In the genomic region with DNA sequence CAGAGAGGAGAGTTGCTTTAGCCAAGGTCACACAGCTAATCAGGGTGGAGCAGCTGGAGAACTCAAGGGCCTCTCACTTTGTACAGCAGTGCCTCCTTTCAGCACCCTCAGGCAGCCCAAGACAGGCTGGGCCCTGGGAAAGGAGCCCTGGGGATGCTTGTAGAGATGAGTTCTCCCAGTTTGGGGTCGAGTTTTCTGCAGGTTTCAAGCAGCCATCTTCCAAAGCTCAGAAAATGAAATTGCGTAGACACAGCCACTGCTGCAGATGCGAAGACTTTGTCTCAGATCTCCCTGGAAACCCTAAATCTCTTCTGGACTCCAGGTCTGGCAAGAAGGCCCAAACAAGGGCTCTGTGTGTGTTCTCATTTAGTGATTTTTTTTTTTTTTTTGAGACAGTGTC, we compare ENCODE assay signal across 3 cellular contexts.
TF ChIP-seq lines count a peak whose summit lies in the region.

No MANE protein-coding gene starts in this region.

TF ChIP-seq in HepG2, 621 proteins besides CTCF, POLR2A, EP300 and RAD21:
- TF ChIP-seq, protein P1, sequence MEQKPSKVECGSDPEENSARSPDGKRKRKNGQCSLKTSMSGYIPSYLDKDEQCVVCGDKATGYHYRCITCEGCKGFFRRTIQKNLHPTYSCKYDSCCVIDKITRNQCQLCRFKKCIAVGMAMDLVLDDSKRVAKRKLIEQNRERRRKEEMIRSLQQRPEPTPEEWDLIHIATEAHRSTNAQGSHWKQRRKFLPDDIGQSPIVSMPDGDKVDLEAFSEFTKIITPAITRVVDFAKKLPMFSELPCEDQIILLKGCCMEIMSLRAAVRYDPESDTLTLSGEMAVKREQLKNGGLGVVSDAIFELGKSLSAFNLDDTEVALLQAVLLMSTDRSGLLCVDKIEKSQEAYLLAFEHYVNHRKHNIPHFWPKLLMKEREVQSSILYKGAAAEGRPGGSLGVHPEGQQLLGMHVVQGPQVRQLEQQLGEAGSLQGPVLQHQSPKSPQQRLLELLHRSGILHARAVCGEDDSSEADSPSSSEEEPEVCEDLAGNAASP (CRISPR knock-in tag; IDR thresholded peaks at IDR 0.05; ENCODE audit: borderline replicate concordance), result no peak
- TF ChIP-seq ZNF629 (CRISPR knock-in tag; conservative IDR thresholded peaks at IDR 0.05), result 0 out of 2 replicates have a peak, but pooled peaks have one; percentile 14
- TF ChIP-seq IRF1 (CRISPR knock-in tag; IDR thresholded peaks at IDR 0.05; ENCODE audit: low read depth), result no peak
- TF ChIP-seq ZNF768 (CRISPR knock-in tag; IDR thresholded peaks at IDR 0.05), result peak; percentile 73
- 0 out of 2 replicates have a peak, but pooled peaks have one; percentile 37 for TF ChIP-seq ZNF20 (CRISPR knock-in tag; IDR thresholded peaks at IDR 0.05)
- TF ChIP-seq SNAI1 (CRISPR knock-in tag; IDR thresholded peaks at IDR 0.05; ENCODE audit: borderline replicate concordance), result 0 out of 2 replicates have a peak, but pooled peaks have one; percentile 31
- 0 out of 2 replicates have a peak, but pooled peaks have one; percentile 35 for TF ChIP-seq FOXO4 (CRISPR knock-in tag; conservative IDR thresholded peaks at IDR 0.05)

TF ChIP-seq in HEK293, 187 proteins besides CTCF, POLR2A, EP300 and RAD21:
- TF ChIP-seq ZNF274 (IDR thresholded peaks at IDR 0.05; ENCODE audit: low read length), result no peak
- TF ChIP-seq ZNF274 (tag by site-specific recombination; IDR thresholded peaks at IDR 0.05; ENCODE audit: borderline replicate concordance), result peak; percentile 47; the same call in 1 of the 2 replicates
- no peak for TF ChIP-seq ZFP37 (tag by site-specific recombination; IDR thresholded peaks at IDR 0.05)

TF ChIP-seq in H1, 55 proteins besides CTCF, POLR2A, EP300 and RAD21:
- no peak for TF ChIP-seq CEBPB (IDR thresholded peaks at IDR 0.05; ENCODE audit: low read depth, low read length)
- TF ChIP-seq SRF (IDR thresholded peaks at IDR 0.05; ENCODE audit: low read depth, low read length), result no peak
- TF ChIP-seq, protein P2, sequence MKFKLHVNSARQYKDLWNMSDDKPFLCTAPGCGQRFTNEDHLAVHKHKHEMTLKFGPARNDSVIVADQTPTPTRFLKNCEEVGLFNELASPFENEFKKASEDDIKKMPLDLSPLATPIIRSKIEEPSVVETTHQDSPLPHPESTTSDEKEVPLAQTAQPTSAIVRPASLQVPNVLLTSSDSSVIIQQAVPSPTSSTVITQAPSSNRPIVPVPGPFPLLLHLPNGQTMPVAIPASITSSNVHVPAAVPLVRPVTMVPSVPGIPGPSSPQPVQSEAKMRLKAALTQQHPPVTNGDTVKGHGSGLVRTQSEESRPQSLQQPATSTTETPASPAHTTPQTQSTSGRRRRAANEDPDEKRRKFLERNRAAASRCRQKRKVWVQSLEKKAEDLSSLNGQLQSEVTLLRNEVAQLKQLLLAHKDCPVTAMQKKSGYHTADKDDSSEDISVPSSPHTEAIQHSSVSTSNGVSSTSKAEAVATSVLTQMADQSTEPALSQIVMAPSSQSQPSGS (IDR thresholded peaks at IDR 0.05; ENCODE audit: low read length), result no peak
- TF ChIP-seq RFX5 (IDR thresholded peaks at IDR 0.05; ENCODE audit: borderline replicate concordance, low read depth, low read length), result no peak
- TF ChIP-seq CBX8 (IDR thresholded peaks at IDR 0.05; ENCODE audit: borderline replicate concordance, low read depth, low read length), result no peak
- no peak for TF ChIP-seq SUZ12 (IDR thresholded peaks at IDR 0.05; ENCODE audit: low read length)
- no peak for TF ChIP-seq POU5F1 (IDR thresholded peaks at IDR 0.05; ENCODE audit: low read depth, low read length)
- no peak for TF ChIP-seq RBBP5 (IDR thresholded peaks at IDR 0.05; ENCODE audit: borderline replicate concordance, low read depth, low read length)
- TF ChIP-seq GABPA (IDR thresholded peaks at IDR 0.05; ENCODE audit: borderline replicate concordance, insufficient read depth, low read length), result no peak
- no peak for TF ChIP-seq SIX5 (IDR thresholded peaks at IDR 0.05; ENCODE audit: low read depth, low read length)
TF ChIP-seq in H1: peak in this region for 0.
